ENCODE assay signal across 9 cellular contexts in the genomic region with DNA sequence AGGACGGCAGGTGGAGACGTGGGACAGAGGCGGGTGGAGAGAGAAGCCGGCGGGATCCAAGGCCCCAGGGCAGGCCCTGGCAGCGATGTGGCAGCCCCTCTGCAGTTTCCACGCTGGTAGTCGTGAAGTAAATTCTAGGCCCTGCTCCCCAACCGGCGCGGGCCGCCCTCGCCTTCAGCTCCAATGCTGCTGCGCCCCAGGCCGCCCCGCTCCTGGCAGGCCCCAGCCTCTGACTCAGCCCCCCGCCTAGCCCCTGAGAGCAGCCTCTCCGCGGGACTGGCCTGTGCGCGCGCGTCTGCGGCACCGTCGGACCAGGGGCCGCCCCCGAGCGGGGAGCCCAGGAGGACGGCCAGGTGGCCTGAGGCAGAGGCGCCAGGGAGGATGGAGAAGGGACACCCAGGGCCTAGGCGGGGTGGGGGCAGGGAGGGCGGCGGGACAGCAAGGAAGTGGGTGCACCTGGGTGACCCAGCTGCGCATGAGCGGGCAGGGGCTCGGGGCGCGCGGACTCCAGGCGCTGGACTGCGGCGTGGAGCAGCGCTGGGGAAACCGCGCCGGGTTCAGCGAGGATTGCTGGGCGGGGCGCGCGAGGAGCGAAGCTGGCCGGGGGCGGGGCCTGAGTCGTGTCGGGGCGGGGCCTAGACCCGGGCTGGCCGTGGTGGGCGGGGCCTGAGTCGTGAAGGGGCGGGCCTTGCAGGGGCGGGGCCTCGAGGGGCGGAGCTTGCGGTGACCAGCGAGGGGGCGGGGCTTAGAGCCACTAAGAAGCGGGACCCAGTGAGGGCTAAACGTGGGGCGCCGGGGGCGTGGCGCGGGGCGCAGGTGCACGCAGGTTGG. TPM values are rescaled to one million over a fixed set of nuclear protein-coding genes. Genes with fewer than 3 reads are reported as not detected.
DNase-seq lines count a peak whose midpoint lies in the region; ATAC-seq and TF ChIP-seq lines count a peak whose summit lies in the region.
"Had no signal": no experiment of that assay in that cellular context is flagged by ENCODE, and none has a peak within 500 bp of the region (broad histone marks: within the 10 kb centered on the region; RNA-seq: fewer than 3 reads in every experiment).

No MANE protein-coding gene starts in this region.

- H3K4me1 ChIP-seq in Karpas-422 (ENCODE audit: low read length) (no peaks in the 10 kb centered on the region), adrenal gland (replicated peaks in 1 of 2) (peaks cover 7 to 8% of the 10 kb centered on the region in 2 donors), transverse colon (peaks cover 4 to 15% (median 9%) of the 10 kb centered on the region in 4 donors)

- peak; percentile 64 for ATAC-seq in GM21447 (IDR thresholded peaks at IDR 0.05; ENCODE audit: unreplicated experiment)
- ATAC-seq in left cardiac atrium: peak; percentile 97 to 99

- no peaks in the 10 kb centered on the region for H3K9me2 ChIP-seq in Karpas-422 (replicated peaks; ENCODE audit: insufficient read depth, low read length)

- H3K9me3 ChIP-seq in Karpas-422 (ENCODE audit: low read length): no peaks in the 10 kb centered on the region
- H3K9me3 ChIP-seq in adrenal gland (replicated peaks in 1 of 3): peaks cover 0 to 3% (median 0%) of the 10 kb centered on the region in 3 donors
- H3K9me3 ChIP-seq in transverse colon: no peaks in the 10 kb centered on the region

- TF ChIP-seq CTCF in adrenal gland (IDR thresholded peaks at IDR 0.05) (no peak), transverse colon (IDR thresholded peaks at IDR 0.05) (no peak)

- TF ChIP-seq POLR2A in adrenal gland (IDR thresholded peaks at IDR 0.05): no peak
- TF ChIP-seq POLR2A in transverse colon (IDR thresholded peaks at IDR 0.05): no peak

- DNase-seq in CMK (ENCODE audit: low read depth) (peak; percentile 72), Karpas-422 (peak; percentile 50), SW480 (ENCODE audit: low spot score) (peak; percentile 56), adrenal gland (peak; percentile 86 to 96 (median 93)), left cardiac atrium (peak; percentile 90), posterior vena cava (ENCODE audit: low spot score) (peak; percentile 97), transverse colon (peak; percentile 93)

- TF ChIP-seq EP300 in transverse colon (IDR thresholded peaks at IDR 0.05; ENCODE audit: low read depth): no peak

- 0 to 42% (median 2%) methylated on average over 6 to 78 of the region's 78 CpGs for WGBS in adrenal gland, 4 donors
- WGBS in transverse colon (ENCODE audit: low coverage in 1 of 2), 2 donors: 7 to 20% methylated on average over 5 to 54 of the region's 78 CpGs

- no peak overlapping the region for H3K27ac ChIP-seq in Karpas-422 (ENCODE audit: low read length)
- H3K27ac ChIP-seq in adrenal gland: peak overlapping the region in 2 of 5 donors; percentile 47 to 82
- H3K27ac ChIP-seq in transverse colon: peak overlapping the region in 2 of 4 donors; percentile 3 to 17
- H3K27ac ChIP-seq: VCaP had no signal

- H3K4me2 ChIP-seq in Karpas-422 (ENCODE audit: low read depth, low read length, poor library complexity, severe bottlenecking): no peak overlapping the region

- intact Hi-C loops in adrenal gland (cut with DNase I) (loop anchor here in 1 of 2 donors (10.0 kb wide), 1 partner anchor 258 kb away; a partner anchor contains a TSS), left cardiac atrium (cut with DNase I) (no loop called here), posterior vena cava (cut with DNase I) (loop anchor here in 1 of 2 donors (10.0 kb wide), 1 partner anchor 258 kb away; a partner anchor contains a TSS), transverse colon (cut with DNase I; ENCODE audit: low total_unique reads) (no loop called here)

- in situ Hi-C loops in transverse colon (cut with MboI; ENCODE audit: low pct_ligation_motif_present in 1 of 4, low pct_unique_long_range_greater_than_20kb in 1 of 4, low sequenced_read_pairs in 3 of 4): no loop called here

- no peak overlapping the region for H3K9ac ChIP-seq in Karpas-422 (ENCODE audit: low read length)

- no peak overlapping the region for H3K4me3 ChIP-seq in Karpas-422 (ENCODE audit: low read length)
- H3K4me3 ChIP-seq in adrenal gland: peak overlapping the region in 2 of 4 donors; percentile 34 to 82
- peak overlapping the region; percentile 15 to 50 (median 36) for H3K4me3 ChIP-seq in transverse colon

- no peaks in the 10 kb centered on the region for H3K79me2 ChIP-seq in Karpas-422 (ENCODE audit: low read length)

- no peak overlapping the region for H2AFZ ChIP-seq in Karpas-422 (ENCODE audit: low read length)

- H3K36me3 ChIP-seq in Karpas-422 (ENCODE audit: insufficient read depth, low read length) (no peaks in the 10 kb centered on the region), adrenal gland (replicated peaks in 1 of 2) (no peaks in the 10 kb centered on the region), transverse colon (no peaks in the 10 kb centered on the region)

- H3K27me3 ChIP-seq in Karpas-422 (ENCODE audit: low read length) (no peaks in the 10 kb centered on the region), adrenal gland (no peaks in the 10 kb centered on the region), transverse colon (no peaks in the 10 kb centered on the region)

- no peaks in the 10 kb centered on the region for H4K20me1 ChIP-seq in Karpas-422 (ENCODE audit: insufficient read depth, low read depth, low read length)

RNA-seq across cellular contexts. Expression of a gene that starts 29.6 kb away (rescaled TPM):
- total RNA-seq in Karpas-422 (2014; rRNA removed; shearing (Covaris generic); ENCODE audit: low replicate concordance): 2.7 and 2.8 TPM in 2 replicates
- total RNA-seq in adrenal gland (10 to 100 TPM in 4 of 8 donors, 1 to 10 TPM in 4; 3.5 to 20.5 (median 11.5) TPM), left cardiac atrium (1 to 10 TPM; 7.5 to 9.8 TPM), posterior vena cava (1 to 10 TPM; 8.4 to 9.3 TPM), transverse colon (10 to 100 TPM in 3 of 4 donors, 1 to 10 TPM in 1; 9.3 to 89.0 (median 13.4) TPM)
- 1 to 10 TPM; 1.9 to 8.1 (median 3.8) TPM for polyA plus RNA-seq in adrenal gland

RNA-seq across cellular contexts. Expression of a gene that starts 46.8 kb away (rescaled TPM):
- not detected in 2 replicates for total RNA-seq in Karpas-422 (2014; rRNA removed; shearing (Covaris generic); ENCODE audit: low replicate concordance)
- total RNA-seq in adrenal gland: 1 to 10 TPM in 3 of 8 donors, under 1 TPM in 2, not detected in 3; 0.28 to 3.2 (median 2.0) TPM
- 1 to 10 TPM in 1 of 3 donors, under 1 TPM in 1, not detected in 1; 0.72 to 2.9 TPM for polyA plus RNA-seq in adrenal gland
- under 1 TPM in 1 of 2 donors, not detected in 1; 0.27 TPM for total RNA-seq in left cardiac atrium
- total RNA-seq in posterior vena cava: 1 to 10 TPM in 1 of 2 donors, not detected in 1; 4.5 TPM
- 1 to 10 TPM in 1 of 4 donors, not detected in 3; 1.3 TPM for total RNA-seq in transverse colon
